ENCODE assay signal across 20 cellular contexts in the genomic region with DNA sequence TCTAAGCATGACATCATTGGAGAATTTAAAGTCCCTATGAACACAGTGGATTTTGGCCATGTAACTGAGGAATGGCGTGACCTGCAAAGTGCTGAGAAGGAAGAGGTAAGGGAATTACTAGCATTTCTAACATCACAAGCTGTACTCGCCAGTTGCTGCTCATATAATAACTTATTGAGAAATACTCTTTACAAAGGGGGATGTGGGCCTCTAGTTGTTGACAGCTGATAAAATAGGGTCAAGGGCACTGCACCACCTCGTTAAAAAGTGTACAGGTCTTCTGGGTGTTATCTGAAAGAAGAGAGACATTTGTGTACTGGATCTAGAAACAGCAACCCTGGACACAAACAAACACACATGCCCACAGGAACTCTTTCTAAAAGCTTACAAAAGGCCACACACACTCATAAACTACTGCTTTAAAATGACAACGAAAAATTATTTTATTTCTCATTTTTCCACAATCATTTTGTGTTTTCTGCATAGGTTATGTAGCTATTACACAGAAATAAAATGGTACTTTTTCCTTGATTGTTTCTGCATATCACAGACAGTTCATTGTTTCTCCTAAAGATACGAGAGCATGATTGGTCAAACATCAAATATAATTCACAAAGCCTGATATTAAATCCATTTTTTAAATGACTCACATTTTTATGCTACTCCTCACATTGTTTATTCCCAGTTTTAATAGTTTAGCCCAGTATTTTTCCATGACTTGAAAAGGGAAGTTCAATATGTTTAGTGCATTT.
DNase-seq lines count a peak whose midpoint lies in the region; TF ChIP-seq lines count a peak whose summit lies in the region.
"Had no signal": no experiment of that assay in that cellular context is flagged by ENCODE, and none has a peak within 500 bp of the region (broad histone marks: within the 10 kb centered on the region; RNA-seq: fewer than 3 reads in every experiment).

No MANE protein-coding gene starts in this region.

- no peak for DNase-seq in MCF 10A (ENCODE audit: unreplicated experiment)
- no peak for DNase-seq in breast epithelium (ENCODE audit: low spot score in 2 of 2)
- peak; percentile 28 for DNase-seq in HuH-7.5 (ENCODE audit: low spot score)
- DNase-seq in choroid plexus epithelial cell (ENCODE audit: low read depth) = peak; percentile 20
- DNase-seq in progenitor cell of endocrine pancreas (ENCODE audit: low spot score, unreplicated experiment) = no peak
- DNase-seq in stimulated activated CD4-positive, alpha-beta T cell treated with anti-CD3 and anti-CD28 coated beads, Interleukin-4, amount 100 ng/mL, for 1 hour = no peak
- no peak for DNase-seq in DMS53 (lab: John Stamatoyannopoulos, UW)
- no peak for DNase-seq in tibial artery
- DNase-seq: ACHN; C1 segment of cervical spinal cord; CD4-positive, alpha-beta T cell; DMS153; DND-41; GDM1; GOT3 had no signal

- CTCF ChIA-PET in MCF 10A (lab: Yijun Ruan, JAX) = interaction anchor here (0.6 kb wide), 2 partner anchors 10 to 532 kb away, joined by 3 read pairs; no protein-coding TSS in a partner anchor

- H3K27ac Mint-ChIP-seq in MCF 10A (ENCODE audit: low read depth, unreplicated experiment) (peak overlapping the region; percentile 19), progenitor cell of endocrine pancreas (peak overlapping the region; percentile 37)
- H3K27ac Mint-ChIP-seq: B cell; CD4-positive, alpha-beta T cell; HFFc6 had no signal

- TF ChIP-seq CTCF in MCF 10A (IDR thresholded peaks at IDR 0.05; ENCODE audit: unreplicated experiment) = no peak
- TF ChIP-seq CTCF in breast epithelium (IDR thresholded peaks at IDR 0.05) = no peak
- TF ChIP-seq CTCF in choroid plexus epithelial cell (conservative IDR thresholded peaks at IDR 0.05; ENCODE audit: low read depth, low read length) = no peak
- no peak for TF ChIP-seq CTCF in progenitor cell of endocrine pancreas (IDR thresholded peaks at IDR 0.05; ENCODE audit: unreplicated experiment)
- no peak for TF ChIP-seq CTCF in tibial artery (IDR thresholded peaks at IDR 0.05)

- H3K36me3 Mint-ChIP-seq in MCF 10A (ENCODE audit: insufficient read depth, unreplicated experiment) (peaks cover 6% of the 10 kb centered on the region), progenitor cell of endocrine pancreas (ENCODE audit: insufficient read depth) (no peaks in the 10 kb centered on the region)

- H3K9me3 ChIP-seq in breast epithelium (no peaks in the 10 kb centered on the region), tibial artery (no peaks in the 10 kb centered on the region)
- H3K9me3 ChIP-seq: HAP-1 had no signal

- H3K27me3 ChIP-seq in breast epithelium (no peaks in the 10 kb centered on the region), tibial artery (no peaks in the 10 kb centered on the region)

- no peaks in the 10 kb centered on the region for H3K36me3 ChIP-seq in breast epithelium
- H3K36me3 ChIP-seq in tibial artery = no peaks in the 10 kb centered on the region
- H3K36me3 ChIP-seq: HAP-1 had no signal

- BruUV-seq in MCF 10A (replicated peaks; lab: Mats Ljungman, UMichigan) = no TSS peak

- H3K9me3 Mint-ChIP-seq in MCF 10A (ENCODE audit: unreplicated experiment) (no peaks in the 10 kb centered on the region), progenitor cell of endocrine pancreas (ENCODE audit: low read depth) (no peaks in the 10 kb centered on the region)
- H3K9me3 Mint-ChIP-seq: CD4-positive, alpha-beta T cell; HFFc6 had no signal

- H3K27ac ChIP-seq in breast epithelium (no peak overlapping the region), tibial artery (no peak overlapping the region)
- H3K27ac ChIP-seq: 22Rv1 had no signal

- no peak overlapping the region for H3K4me3 ChIP-seq in breast epithelium
- no peak overlapping the region for H3K4me3 ChIP-seq in choroid plexus epithelial cell (ENCODE audit: low read depth, low read length)
- no peak overlapping the region for H3K4me3 ChIP-seq in tibial artery
- H3K4me3 ChIP-seq: HAP-1, K562 had no signal

- H3K27me3 Mint-ChIP-seq in MCF 10A (ENCODE audit: insufficient read depth, unreplicated experiment) (no peaks in the 10 kb centered on the region), progenitor cell of endocrine pancreas (no peaks in the 10 kb centered on the region)
- H3K27me3 Mint-ChIP-seq: B cell; CD4-positive, alpha-beta T cell had no signal

- H3K4me3 Mint-ChIP-seq in MCF 10A (ENCODE audit: unreplicated experiment) (no peak overlapping the region), progenitor cell of endocrine pancreas (ENCODE audit: low read depth) (no peak overlapping the region)
- H3K4me3 Mint-ChIP-seq: B cell; CD4-positive, alpha-beta T cell; HFFc6 had no signal

- TF ChIP-seq POLR2A in breast epithelium (IDR thresholded peaks at IDR 0.05) = no peak

- no peaks in the 10 kb centered on the region for H3K4me1 Mint-ChIP-seq in MCF 10A (ENCODE audit: insufficient read depth, unreplicated experiment)
- H3K4me1 Mint-ChIP-seq in progenitor cell of endocrine pancreas (ENCODE audit: low read depth) = peaks cover 15% of the 10 kb centered on the region
- H3K4me1 Mint-ChIP-seq: B cell had no signal

- POLR2A ChIA-PET in MCF 10A (lab: Yijun Ruan, JAX) = no interaction called here

- intact Hi-C loops in MCF 10A (cut with micrococcal nuclease) (no loop called here), breast epithelium (cut with DNase I; ENCODE audit: low total_unique reads) (no loop called here), tibial artery (cut with DNase I; ENCODE audit: low total_unique reads) (no loop called here)

- H3K4me1 ChIP-seq in breast epithelium = no peaks in the 10 kb centered on the region
- H3K4me1 ChIP-seq in tibial artery = no peaks in the 10 kb centered on the region

Comparison
In these comparisons a context has a peak if more than half of its experiments do, and no peak if none do; other contexts are left out.
1. DNase-seq: peak in HuH-7.5 (single experiment) and choroid plexus epithelial cell (single experiment); none in MCF 10A (single experiment), breast epithelium (0 of 2), progenitor cell of endocrine pancreas (single experiment), stimulated activated CD4-positive, alpha-beta T cell treated with anti-CD3 and anti-CD28 coated beads, Interleukin-4, amount 100 ng/mL, for 1 hour (single experiment), DMS53 (single experiment) and tibial artery (0 of 2).